In the genomic region with DNA sequence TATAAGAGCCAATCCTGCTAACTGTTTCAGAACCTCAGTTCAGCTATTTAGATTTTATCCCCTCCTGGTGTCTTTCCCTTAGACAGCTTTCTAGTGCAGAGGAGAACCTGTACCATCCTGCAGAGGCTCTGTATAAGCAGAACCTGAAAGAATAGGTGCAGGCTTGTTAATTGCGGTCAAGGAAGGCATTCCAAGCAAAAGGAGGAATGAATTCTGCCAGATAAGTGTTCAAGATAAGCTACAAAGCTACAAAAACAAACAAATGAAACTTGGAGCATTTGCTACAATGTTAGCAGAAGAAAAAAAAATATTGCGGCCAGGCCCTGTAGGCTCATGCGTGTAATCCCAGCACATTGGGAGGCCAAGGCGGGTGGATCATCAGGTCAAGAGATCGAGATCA, we compare ENCODE assay signal across 30 cellular contexts. TPM values are rescaled to one million over a fixed set of nuclear protein-coding genes. Genes with fewer than 3 reads are reported as not detected.
"Had no signal": no experiment of that assay in that cellular context is flagged by ENCODE, and none has a peak within 500 bp of the region (broad histone marks: within the 10 kb centered on the region; RNA-seq: fewer than 3 reads in every experiment).

No MANE protein-coding gene starts in this region.

- H3K4me2 ChIP-seq: neural progenitor cell, smooth muscle cell had no signal

- H3K27ac ChIP-seq: left lung, lower lobe of right lung, neural progenitor cell, neutrophil, parathyroid adenoma, right atrium auricular region, right lobe of liver, tibial nerve, uterus had no signal

- H2AFZ ChIP-seq: neural progenitor cell, parathyroid adenoma had no signal

- H3K36me3 ChIP-seq: left lung, lower lobe of right lung, neural progenitor cell, neutrophil, right atrium auricular region, right lobe of liver, uterus had no signal

- DNase-seq: immature natural killer cell; kidney; left colon; lower lobe of right lung; mammary epithelial cell; mesenchymal stem cell; naive B cell; natural killer cell; nephron progenitor cell; occipital lobe; right lobe of liver; stimulated activated CD4-positive, alpha-beta T cell treated with anti-CD3 and anti-CD28 coated beads, Interleukin-1b, Interleukin-23, amount 100 ng/mL, for 48 hours; stimulated activated CD4-positive, alpha-beta T cell treated with anti-CD3 and anti-CD28 coated beads, Interleukin-2, amount 100 ng/mL, for 48 hours; stimulated activated CD4-positive, alpha-beta T cell treated with anti-CD3 and anti-CD28 coated beads, Interleukin-4, amount 100 ng/mL, for 4 hours; stimulated activated CD8-positive, alpha-beta memory T cell treated with anti-CD3 and anti-CD28 coated beads, Interleukin-4, amount 100 ng/mL, for 48 hours; stimulated activated naive CD4-positive, alpha-beta T cell treated with Interleukin-2 at 50 U/mL for 16 hours; stimulated activated naive CD8-positive, alpha-beta T cell treated with anti-CD3 and anti-CD28 coated beads, Interleukin-15, amount 100 ng/mL, for 72 hours; substantia nigra; uterus had no signal

- H3K4me1 ChIP-seq: left lung, lower lobe of right lung, neural progenitor cell, parathyroid adenoma, right atrium auricular region, right lobe of liver, tibial nerve, uterus had no signal

- H3K27me3 ChIP-seq: left lung, neural progenitor cell, neutrophil, right atrium auricular region, right lobe of liver, tibial nerve, uterus had no signal

- H3K79me2 ChIP-seq: parathyroid adenoma had no signal

- H3K9ac ChIP-seq: neural progenitor cell, parathyroid adenoma had no signal

- FAIRE-seq: islet of Langerhans, kidney had no signal

- H3K4me3 ChIP-seq: left lung, lower lobe of right lung, neural progenitor cell, right atrium auricular region, right lobe of liver, smooth muscle cell, tibial nerve, uterus had no signal

- ATAC-seq: left colon; left lung; lower lobe of right lung; natural killer cell; right lobe of liver; stimulated activated memory B cell treated with anti-CD40 and anti-IgM and Interleukin-4, amounts not matched to agents 10 μg/mL and 1 μg/mL and 100 μg/mL, for 72 hours; stimulated activated naive CD8-positive, alpha-beta T cell treated with anti-CD3 and anti-CD28 coated beads, Interleukin-15, amount 100 ng/mL, for 72 hours had no signal

- H3K9me3 ChIP-seq: lower lobe of right lung, right atrium auricular region, right lobe of liver, tibial nerve, uterus had no signal

RNA-seq across cellular contexts. Expression of a gene that starts 32.6 kb away (rescaled TPM):
- total RNA-seq: lower lobe of right lung, mammary epithelial cell, mononuclear cell, natural killer cell, occipital lobe, pulmonary artery endothelial cell had no signal
- polyA plus RNA-seq: immature natural killer cell, mammary epithelial cell had no signal
